1 cellular context compared by ENCODE assay signal in the genomic region with DNA sequence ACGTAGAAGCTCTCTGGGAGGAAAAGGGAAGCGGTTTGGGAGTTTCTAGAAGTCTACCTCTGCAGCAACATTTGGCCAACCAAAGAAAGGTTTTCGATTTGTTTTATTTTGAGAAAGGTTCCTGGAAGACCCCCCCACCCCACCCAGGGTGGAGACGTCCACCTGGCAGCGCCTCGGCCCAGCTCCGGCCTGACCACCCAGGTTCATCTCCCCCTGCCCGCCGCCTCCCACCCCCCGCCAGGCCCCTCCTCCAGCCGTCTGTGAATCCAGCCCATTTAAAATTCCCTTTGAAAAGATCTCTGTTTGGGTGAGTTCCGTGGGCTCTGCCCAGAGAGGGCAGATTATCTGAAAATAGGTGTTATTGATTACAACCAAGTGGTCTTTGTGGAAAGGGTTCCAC.
TF ChIP-seq lines count a peak whose summit lies in the region.

No MANE protein-coding gene starts in this region.

TF ChIP-seq in WTC11, 78 proteins besides CTCF, POLR2A, EP300 and RAD21 (continued from another document):
- no peak for TF ChIP-seq NFE2L1 (CRISPR knock-in tag; IDR thresholded peaks at IDR 0.05)
- TF ChIP-seq HMGA2 (CRISPR knock-in tag; IDR thresholded peaks at IDR 0.05), result no peak
- TF ChIP-seq, protein P1, sequence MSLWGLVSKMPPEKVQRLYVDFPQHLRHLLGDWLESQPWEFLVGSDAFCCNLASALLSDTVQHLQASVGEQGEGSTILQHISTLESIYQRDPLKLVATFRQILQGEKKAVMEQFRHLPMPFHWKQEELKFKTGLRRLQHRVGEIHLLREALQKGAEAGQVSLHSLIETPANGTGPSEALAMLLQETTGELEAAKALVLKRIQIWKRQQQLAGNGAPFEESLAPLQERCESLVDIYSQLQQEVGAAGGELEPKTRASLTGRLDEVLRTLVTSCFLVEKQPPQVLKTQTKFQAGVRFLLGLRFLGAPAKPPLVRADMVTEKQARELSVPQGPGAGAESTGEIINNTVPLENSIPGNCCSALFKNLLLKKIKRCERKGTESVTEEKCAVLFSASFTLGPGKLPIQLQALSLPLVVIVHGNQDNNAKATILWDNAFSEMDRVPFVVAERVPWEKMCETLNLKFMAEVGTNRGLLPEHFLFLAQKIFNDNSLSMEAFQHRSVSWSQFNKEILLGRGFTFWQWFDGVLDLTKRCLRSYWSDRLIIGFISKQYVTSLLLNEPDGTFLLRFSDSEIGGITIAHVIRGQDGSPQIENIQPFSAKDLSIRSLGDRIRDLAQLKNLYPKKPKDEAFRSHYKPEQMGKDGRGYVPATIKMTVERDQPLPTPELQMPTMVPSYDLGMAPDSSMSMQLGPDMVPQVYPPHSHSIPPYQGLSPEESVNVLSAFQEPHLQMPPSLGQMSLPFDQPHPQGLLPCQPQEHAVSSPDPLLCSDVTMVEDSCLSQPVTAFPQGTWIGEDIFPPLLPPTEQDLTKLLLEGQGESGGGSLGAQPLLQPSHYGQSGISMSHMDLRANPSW (CRISPR knock-in tag; conservative IDR thresholded peaks at IDR 0.05; ENCODE audit: low read depth), result no peak
- no peak for TF ChIP-seq NR3C1 (CRISPR knock-in tag; conservative IDR thresholded peaks at IDR 0.05; ENCODE audit: low read depth)
- TF ChIP-seq FOXJ3 (CRISPR knock-in tag; IDR thresholded peaks at IDR 0.05; ENCODE audit: borderline replicate concordance), result no peak
- no peak for TF ChIP-seq ZNF232 (CRISPR knock-in tag; IDR thresholded peaks at IDR 0.05)
- no peak for TF ChIP-seq NR1H2 (CRISPR knock-in tag; IDR thresholded peaks at IDR 0.05)
- TF ChIP-seq NFYB (CRISPR knock-in tag; conservative IDR thresholded peaks at IDR 0.05; ENCODE audit: low read depth), result no peak
- no peak for TF ChIP-seq USF1 (CRISPR knock-in tag; IDR thresholded peaks at IDR 0.05)
